1 cellular context compared by ENCODE assay signal in genomic region chr16:15642557-15643452, GRCh38.
TF ChIP-seq lines count a peak whose summit lies in the region.

TSS of gene MARF1 (minus strand) at chr16:15643154. CDS start at chr16:15639233, 3,921 bp downstream.

TF ChIP-seq in HepG2, 621 proteins besides CTCF, POLR2A, EP300 and RAD21 (continued from another document and continues in another):
- TF ChIP-seq BCLAF1 (IDR thresholded peaks at IDR 0.05) (no peak), RNF219 (CRISPR knock-in tag; IDR thresholded peaks at IDR 0.05) (no peak), ZMYM2 (CRISPR knock-in tag; IDR thresholded peaks at IDR 0.05) (no peak), ZNF121 (CRISPR knock-in tag; IDR thresholded peaks at IDR 0.05) (no peak), FUBP1 (CRISPR knock-in tag; IDR thresholded peaks at IDR 0.05; ENCODE audit: borderline replicate concordance) (no peak), ZNF639 (CRISPR knock-in tag; conservative IDR thresholded peaks at IDR 0.05) (peak; percentile 90), ZBTB26 (CRISPR knock-in tag; IDR thresholded peaks at IDR 0.05; ENCODE audit: borderline replicate concordance) (no peak), CCAR2 (optimal IDR thresholded peaks at IDR 0.05; ENCODE audit: low read depth, low read length) (no peak), FIP1L1 (IDR thresholded peaks at IDR 0.05; ENCODE audit: borderline replicate concordance, insufficient read depth, low read depth, low read length) (peak; percentile 54; the same call in 1 of the 2 replicates), IRF9 (CRISPR knock-in tag; IDR thresholded peaks at IDR 0.05; ENCODE audit: borderline replicate concordance) (peak; percentile 92), E2F1 (CRISPR knock-in tag; IDR thresholded peaks at IDR 0.05) (peak; percentile 15; the same call in 1 of the 2 replicates), NFKB2 (CRISPR knock-in tag; IDR thresholded peaks at IDR 0.05; ENCODE audit: borderline replicate concordance) (peak; percentile 70; the same call in 1 of the 2 replicates), ATF2 (CRISPR knock-in tag; IDR thresholded peaks at IDR 0.05) (no peak; the same call in 1 of the 2 replicates), ZNF777 (CRISPR knock-in tag; IDR thresholded peaks at IDR 0.05) (peak; percentile 75), ZNF580 (CRISPR knock-in tag; IDR thresholded peaks at IDR 0.05; ENCODE audit: borderline replicate concordance, low read depth) (peak; percentile 84), ZNF138 (CRISPR knock-in tag; IDR thresholded peaks at IDR 0.05; ENCODE audit: low read depth) (0 out of 2 replicates have a peak, but pooled peaks have one; percentile 61), ZFY (CRISPR knock-in tag; IDR thresholded peaks at IDR 0.05) (peak; percentile 71), TAF15 (IDR thresholded peaks at IDR 0.05; ENCODE audit: low read depth, low read length, poor library complexity, severe bottlenecking) (peak; percentile 77), RAD51 (IDR thresholded peaks at IDR 0.05; ENCODE audit: borderline replicate concordance) (no peak), EED (CRISPR knock-in tag; IDR thresholded peaks at IDR 0.05) (peak; percentile 77; the same call in 1 of the 2 replicates), TFDP2 (CRISPR knock-in tag; IDR thresholded peaks at IDR 0.05) (peak; percentile 26), SNAI1 (CRISPR knock-in tag; IDR thresholded peaks at IDR 0.05; ENCODE audit: borderline replicate concordance) (peak; percentile 41; the same call in 1 of the 2 replicates), ZNF3 (CRISPR knock-in tag; IDR thresholded peaks at IDR 0.05) (0 out of 2 replicates have a peak, but pooled peaks have one; percentile 29), PRMT3 (CRISPR knock-in tag; IDR thresholded peaks at IDR 0.05; ENCODE audit: borderline replicate concordance, low read depth) (no peak), MATR3 (CRISPR knock-in tag; IDR thresholded peaks at IDR 0.05) (no peak), ZBTB10 (CRISPR knock-in tag; IDR thresholded peaks at IDR 0.05; ENCODE audit: borderline replicate concordance) (peak; percentile 46), ZNF598 (CRISPR knock-in tag; IDR thresholded peaks at IDR 0.05; ENCODE audit: borderline replicate concordance) (peak; percentile 47; the same call in 1 of the 2 replicates), REST (IDR thresholded peaks at IDR 0.05; ENCODE audit: borderline replicate concordance in 1 of 2, low read depth in 1 of 2, low read length in 2 of 2) (peak in 1 of 2 experiments; percentile 55; a peak in 1 of 4 replicates), ZNF317 (CRISPR knock-in tag; IDR thresholded peaks at IDR 0.05) (peak; percentile 39), ZNF747 (CRISPR knock-in tag; IDR thresholded peaks at IDR 0.05; ENCODE audit: borderline replicate concordance) (peak; percentile 91), ETV6 (CRISPR knock-in tag; conservative IDR thresholded peaks at IDR 0.05) (peak; percentile 62; the same call in 1 of the 2 replicates), YY1 (IDR thresholded peaks at IDR 0.05; ENCODE audit: insufficient read depth, insufficient replicate concordance, low read depth, low read length) (peak; percentile 33)
